17 cellular contexts compared by ENCODE assay signal in the genomic region with DNA sequence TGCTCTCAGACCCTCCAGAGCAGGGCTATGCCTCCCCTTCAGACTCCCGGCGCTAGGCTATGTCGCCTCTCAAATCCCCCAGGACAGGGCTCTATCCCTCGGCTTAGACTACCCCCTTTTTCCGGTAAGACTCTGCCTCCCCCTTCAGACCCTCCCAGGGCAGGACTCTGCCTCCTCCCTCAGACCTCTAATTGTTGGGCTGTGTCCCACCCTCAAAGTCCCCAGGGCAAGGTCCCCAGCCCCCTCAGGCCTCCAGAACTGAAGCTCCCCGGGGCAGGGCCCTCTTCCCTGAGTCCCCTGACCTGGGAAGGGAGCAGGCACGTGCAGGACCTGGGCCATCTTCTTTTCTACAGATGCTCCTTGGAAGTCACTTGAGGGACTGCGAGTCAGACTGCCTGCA. TPM values are rescaled to one million over a fixed set of nuclear protein-coding genes. Genes with fewer than 3 reads are reported as not detected.
DNase-seq lines count a peak whose midpoint lies in the region; ATAC-seq and TF ChIP-seq lines count a peak whose summit lies in the region.
"Had no signal": no experiment of that assay in that cellular context is flagged by ENCODE, and none has a peak within 500 bp of the region (broad histone marks: within the 10 kb centered on the region; RNA-seq: fewer than 3 reads in every experiment).

No MANE protein-coding gene starts in this region.

- intact Hi-C loops in stomach (cut with DNase I; ENCODE audit: low total_unique reads), result no loop called here

- H3K9ac ChIP-seq in BLaER1 treated with 17β-estradiol and CSF1 and Interleukin-3, amounts not matched to agents 10 nM and 100 nM, result peak overlapping the region; percentile 73 to 85 (median 79); a peak in 20 of 22 replicates
- no peak overlapping the region for H3K9ac ChIP-seq in liver (ENCODE audit: low read depth in 1 of 2, low read length in 2 of 2)

- no peaks in the 10 kb centered on the region; a peak in 3 of 22 replicates for H4K20me1 ChIP-seq in BLaER1 treated with 17β-estradiol and CSF1 and Interleukin-3, amounts not matched to agents 10 nM and 100 nM

- H3K4me3 ChIP-seq in BLaER1 treated with 17β-estradiol and CSF1 and Interleukin-3, amounts not matched to agents 10 nM and 100 nM, result peak overlapping the region in 8 of 10 experiments; percentile 9 to 78 (median 56); a peak in 15 of 20 replicates
- H3K4me3 ChIP-seq in astrocyte of the spinal cord (ENCODE audit: low read depth, low read length) (peak overlapping the region; percentile 81), liver (ENCODE audit: low read depth in 1 of 3, low read length in 3 of 3) (no peak overlapping the region), stomach (peak overlapping the region; percentile 67 to 77 (median 74))

- DNase-seq in astrocyte of the spinal cord (ENCODE audit: low read depth, low spot score), result no peak
- DNase-seq in stomach, result no peak
- no peak for DNase-seq in kidney glomerular epithelial cell (lab: John Stamatoyannopoulos, UW)
- DNase-seq in stimulated activated CD8-positive, alpha-beta memory T cell treated with anti-CD3 and anti-CD28 coated beads, Interleukin-4, amount 100 ng/mL, for 48 hours, result no peak
- DNase-seq: activated naive CD4-positive, alpha-beta T cell; CD4-positive, CD25-positive, alpha-beta regulatory T cell; NCI-H2171 had no signal

- H3K4me1 ChIP-seq in BLaER1 treated with 17β-estradiol and CSF1 and Interleukin-3, amounts not matched to agents 10 nM and 100 nM, result peaks cover 77 to 93% (median 88%) of the 10 kb centered on the region in 10 experiments
- H3K4me1 ChIP-seq in liver (ENCODE audit: control insufficient read depth in 4 of 4, insufficient read depth in 4 of 4, low read length in 3 of 4) (peaks cover 8 to 73% (median 45%) of the 10 kb centered on the region in 4 donors), stomach (peaks cover 70 to 93% (median 86%) of the 10 kb centered on the region in 4 donors)

- in situ Hi-C loops in astrocyte of the spinal cord (cut with HindIII; ENCODE audit: low sequenced_read_pairs), result no loop called here

- peak overlapping the region in 10 of 11 experiments; percentile 71 to 90 (median 86); a peak in 20 of 22 replicates for H3K27ac ChIP-seq in BLaER1 treated with 17β-estradiol and CSF1 and Interleukin-3, amounts not matched to agents 10 nM and 100 nM
- H3K27ac ChIP-seq in liver (ENCODE audit: low read depth in 1 of 2, low read length in 2 of 2), result peak overlapping the region; percentile 13 to 41
- H3K27ac ChIP-seq in stomach, result peak overlapping the region; percentile 40 to 98 (median 91)
- H3K27ac ChIP-seq: neutrophil, VCaP had no signal

- peaks cover 11 to 37% (median 21%) of the 10 kb centered on the region in 11 experiments; a peak in 21 of 22 replicates for H3K36me3 ChIP-seq in BLaER1 treated with 17β-estradiol and CSF1 and Interleukin-3, amounts not matched to agents 10 nM and 100 nM
- peaks cover 3 to 9% (median 5%) of the 10 kb centered on the region in 4 donors for H3K36me3 ChIP-seq in liver (ENCODE audit: control insufficient read depth in 4 of 4, insufficient read depth in 3 of 4, low read depth in 1 of 4, low read length in 3 of 4)
- H3K36me3 ChIP-seq in stomach, result peaks cover 29 to 45% (median 39%) of the 10 kb centered on the region in 4 donors
- H3K36me3 ChIP-seq: neutrophil had no signal

- ATAC-seq in GM19324 (IDR thresholded peaks at IDR 0.05; ENCODE audit: low FRiP score, unreplicated experiment) (no peak), HG03175 (IDR thresholded peaks at IDR 0.05; ENCODE audit: unreplicated experiment) (no peak)

- TF ChIP-seq EP300 in stomach (IDR thresholded peaks at IDR 0.05), result no peak

- peak overlapping the region; percentile 92 to 99 (median 96) for H3K4me2 ChIP-seq in BLaER1 treated with 17β-estradiol and CSF1 and Interleukin-3, amounts not matched to agents 10 nM and 100 nM

- peaks cover 0 to 8% (median 0%) of the 10 kb centered on the region in 11 experiments; a peak in 4 of 22 replicates for H3K9me3 ChIP-seq in BLaER1 treated with 17β-estradiol and CSF1 and Interleukin-3, amounts not matched to agents 10 nM and 100 nM (replicated peaks in 1 of 11)
- H3K9me3 ChIP-seq in liver (ENCODE audit: control insufficient read depth in 4 of 4, low read length in 3 of 4), result no peaks in the 10 kb centered on the region
- no peaks in the 10 kb centered on the region for H3K9me3 ChIP-seq in stomach
- H3K9me3 ChIP-seq: neutrophil had no signal

- TF ChIP-seq CTCF in astrocyte of the spinal cord (IDR thresholded peaks at IDR 0.05; ENCODE audit: low read depth, low read length), result no peak
- no peak for TF ChIP-seq CTCF in liver (IDR thresholded peaks at IDR 0.05; ENCODE audit: low read depth, low read length, missing input control)
- no peak for TF ChIP-seq CTCF in stomach (IDR thresholded peaks at IDR 0.05)

- no peaks in the 10 kb centered on the region for H3K27me3 ChIP-seq in BLaER1 treated with 17β-estradiol and CSF1 and Interleukin-3, amounts not matched to agents 10 nM and 100 nM
- no peaks in the 10 kb centered on the region for H3K27me3 ChIP-seq in liver (ENCODE audit: control insufficient read depth in 4 of 4, insufficient read depth in 4 of 4, low read length in 3 of 4)
- no peaks in the 10 kb centered on the region for H3K27me3 ChIP-seq in stomach

- no peak for TF ChIP-seq RAD21 in liver (IDR thresholded peaks at IDR 0.05)

- no peak for TF ChIP-seq POLR2A in stomach (IDR thresholded peaks at IDR 0.05)

- 94% methylated on average over 8 of the region's 8 CpGs for WGBS in liver
- WGBS in stomach, 5 donors, result 62 to 85% (median 75%) methylated on average over 8 of the region's 8 CpGs

TF ChIP-seq in liver, 16 proteins besides CTCF, POLR2A, EP300 and RAD21 (continues in another document):
- TF ChIP-seq ZBTB33 (IDR thresholded peaks at IDR 0.05) (no peak), SP1 (IDR thresholded peaks at IDR 0.05) (no peak), NR2F2 (IDR thresholded peaks at IDR 0.05) (no peak), YY1 (IDR thresholded peaks at IDR 0.05) (no peak), FOXA2 (IDR thresholded peaks at IDR 0.05) (no peak), RXRA (IDR thresholded peaks at IDR 0.05) (no peak), JUND (IDR thresholded peaks at IDR 0.05) (no peak), MAX (IDR thresholded peaks at IDR 0.05) (no peak), HNF4A (conservative IDR thresholded peaks at IDR 0.05) (no peak), FOXA1 (IDR thresholded peaks at IDR 0.05) (no peak), HNF4G (IDR thresholded peaks at IDR 0.05) (no peak), GABPA (IDR thresholded peaks at IDR 0.05 in 1 of 2, conservative IDR thresholded peaks at IDR 0.05 in 1 of 2) (no peak), EGR1 (IDR thresholded peaks at IDR 0.05; ENCODE audit: low read depth in 2 of 2) (no peak), TAF1 (conservative IDR thresholded peaks at IDR 0.05) (no peak)
- TF ChIP-seq, protein P1, sequence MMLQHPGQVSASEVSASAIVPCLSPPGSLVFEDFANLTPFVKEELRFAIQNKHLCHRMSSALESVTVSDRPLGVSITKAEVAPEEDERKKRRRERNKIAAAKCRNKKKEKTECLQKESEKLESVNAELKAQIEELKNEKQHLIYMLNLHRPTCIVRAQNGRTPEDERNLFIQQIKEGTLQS (IDR thresholded peaks at IDR 0.05), result no peak

RNA-seq across cellular contexts. Expression of gene KANK2, which starts 3.2 kb away (rescaled TPM):
- total RNA-seq in liver (10 to 100 TPM; 51.0 to 67.8 TPM), stomach (100 to 1,000 TPM; 120 to 415 (median 251) TPM)
- polyA plus RNA-seq in liver (10 to 100 TPM; 15.0 to 30.3 TPM), stomach (100 to 1,000 TPM in 2 of 3 donors, 10 to 100 TPM in 1; 82.4 to 158 (median 144) TPM)

RNA-seq across cellular contexts. Expression of gene SPC24, which starts 38.6 kb away (rescaled TPM):
- 10 to 100 TPM in 1 of 2 donors, under 1 TPM in 1; 0.42 to 72.5 TPM for total RNA-seq in liver
- 1 to 10 TPM; 1.2 to 1.4 TPM for polyA plus RNA-seq in liver
- total RNA-seq in stomach, result 10 to 100 TPM in 3 of 5 donors, not detected in 2; 11.9 to 20.4 (median 18.7) TPM
- polyA plus RNA-seq in stomach, result 1 to 10 TPM; 3.7 to 6.5 (median 5.0) TPM

RNA-seq across cellular contexts. Expression of gene ANGPTL8, which starts 45.2 kb away (rescaled TPM):
- 10 to 100 TPM; 32.4 to 33.9 TPM for total RNA-seq in liver
- polyA plus RNA-seq in liver, result 100 to 1,000 TPM; 101 to 107 TPM
- total RNA-seq in stomach, result not detected
- under 1 TPM in 1 of 3 donors, not detected in 2; 0.70 TPM for polyA plus RNA-seq in stomach
- total RNA-seq: CD4-positive, CD25-positive, alpha-beta regulatory T cell; Daoy; endothelial cell of umbilical vein; HT1080; lung microvascular endothelial cell had no signal
- polyA plus RNA-seq: CD4-positive, CD25-positive, alpha-beta regulatory T cell; endothelial cell of umbilical vein had no signal

Comparison
In these comparisons a context has a peak if more than half of its experiments do, and no peak if none do; other contexts are left out.
1. H3K27ac ChIP-seq: peak in every context shown above with its lines; median percentile 91 in stomach; 86 in BLaER1 treated with 17β-estradiol and CSF1 and Interleukin-3, amounts not matched to agents 10 nM and 100 nM; 27 in liver.
2. H3K4me3 ChIP-seq: peak in BLaER1 treated with 17β-estradiol and CSF1 and Interleukin-3, amounts not matched to agents 10 nM and 100 nM (8 of 10), astrocyte of the spinal cord (single experiment) and stomach (4 of 4); none in liver (0 of 3).
3. H3K9ac ChIP-seq: peak in BLaER1 treated with 17β-estradiol and CSF1 and Interleukin-3, amounts not matched to agents 10 nM and 100 nM (11 of 11); none in liver (0 of 2).
4. RNA of gene ANGPTL8, which starts 45.2 kb away (total RNA-seq): 32.4 to 33.9 TPM in liver; not detected in stomach; every median in the first group is over 10 times any median in the second.